Comparison of ENCODE assay signal across 24 cellular contexts in genomic region chr5:20291766-20292165, GRCh38.
"Had no signal": no experiment of that assay in that cellular context is flagged by ENCODE, and none has a peak within 500 bp of the region (broad histone marks: within the 10 kb centered on the region; RNA-seq: fewer than 3 reads in every experiment).

No MANE protein-coding gene starts in this region.

- H3K4me3 ChIP-seq: esophagus squamous epithelium, gastrocnemius medialis, heart right ventricle, left lung, lung had no signal

- H3K27ac ChIP-seq: epithelial cell of prostate, esophagus squamous epithelium, gastrocnemius medialis, heart right ventricle, left lung had no signal

- H3K36me3 ChIP-seq: esophagus squamous epithelium, gastrocnemius medialis, heart right ventricle, left lung had no signal

- H3K9me3 ChIP-seq: esophagus squamous epithelium, gastrocnemius medialis had no signal

- ATAC-seq: effector memory CD8-positive, alpha-beta T cell; esophagus mucosa; gastrocnemius medialis; heart right ventricle; left cardiac atrium; left lung; left ventricle myocardium superior; naive thymus-derived CD4-positive, alpha-beta T cell; natural killer cell had no signal

- H3K4me1 ChIP-seq: esophagus squamous epithelium, gastrocnemius medialis, heart right ventricle, left lung had no signal

- DNase-seq: cortex of kidney; effector CD8-positive, alpha-beta T cell; effector memory CD8-positive, alpha-beta T cell; endodermal cell; erythroblast; esophagus squamous epithelium; foreskin fibroblast; foreskin melanocyte; gastrocnemius medialis; glutamatergic neuron; head of caudate nucleus; heart right ventricle; hippocampal formation; left cardiac atrium; left lung; left ventricle myocardium superior; mammary epithelial cell; mesendoderm; midbrain; naive thymus-derived CD4-positive, alpha-beta T cell; natural killer cell had no signal

- H3K27me3 ChIP-seq: esophagus squamous epithelium, gastrocnemius medialis, heart right ventricle, left lung had no signal
